25 cellular contexts compared by ENCODE assay signal in genomic region chr17:28392491-28392890, GRCh38. TPM values are rescaled to one million over a fixed set of nuclear protein-coding genes. Genes with fewer than 3 reads are reported as not detected.
"Had no signal": no experiment of that assay in that cellular context is flagged by ENCODE, and none has a peak within 500 bp of the region (broad histone marks: within the 10 kb centered on the region; RNA-seq: fewer than 3 reads in every experiment).

No MANE protein-coding gene starts in this region.

- H3K4me3 ChIP-seq: breast epithelium, gastrocnemius medialis, ovary, tibial artery had no signal

- H3K27ac ChIP-seq: breast epithelium, gastrocnemius medialis, ovary, tibial artery had no signal

- ATAC-seq: activated T-cell treated with anti-CD3 and anti-CD28 coated beads, Interleukin-2, amount 50 U/mL, for 72 hours; gastrocnemius medialis; natural killer cell; right cardiac atrium had no signal

- H3K9me3 ChIP-seq: breast epithelium, gastrocnemius medialis, ovary, tibial artery had no signal

- H3K36me3 ChIP-seq: breast epithelium, gastrocnemius medialis, ovary had no signal

- DNase-seq: activated CD4-positive, alpha-beta memory T cell treated with anti-CD3 and anti-CD28 coated beads for 36 hours; activated CD4-positive, alpha-beta T cell treated with anti-CD3 and anti-CD28 coated beads for 48 hours; activated effector memory CD4-positive, alpha-beta T cell treated with Interleukin-2 at 50 U/mL for 16 hours; activated naive CD4-positive, alpha-beta T cell treated with anti-CD3 and anti-CD28 coated beads for 36 hours; activated naive CD8-positive, alpha-beta T cell treated with anti-CD3 and anti-CD28 coated beads, Interleukin-2, amount 10 ng/mL, durations not matched to agents 7 days and 5 days; activated T-cell treated with anti-CD3 and anti-CD28 coated beads, Interleukin-2, amount 50 U/mL, for 72 hours; amniotic stem cell; cortex of kidney; erythroblast; gastrocnemius medialis; head of caudate nucleus; midbrain; natural killer cell; right cardiac atrium; stimulated activated CD4-positive, alpha-beta T cell treated with anti-CD3 and anti-CD28 coated beads, Interleukin-1b, Interleukin-23, amount 100 ng/mL, for 48 hours; T-helper 1 cell; T-helper 9 cell; tibial artery had no signal

- H3K27me3 ChIP-seq: breast epithelium, gastrocnemius medialis, ovary, tibial artery had no signal

- H3K4me1 ChIP-seq: breast epithelium, gastrocnemius medialis, tibial artery had no signal

RNA-seq across cellular contexts. Expression of gene VTN, which starts 22.4 kb away (rescaled TPM):
- total RNA-seq: activated CD4-positive, alpha-beta memory T cell treated with anti-CD3 and anti-CD28 coated beads for 36 hours; activated naive CD4-positive, alpha-beta T cell treated with anti-CD3 and anti-CD28 coated beads for 36 hours; natural killer cell had no signal
- polyA plus RNA-seq: keratinocyte had no signal

RNA-seq across cellular contexts. Expression of gene SEBOX, which starts 27.5 kb away (rescaled TPM):
- total RNA-seq: activated CD4-positive, alpha-beta memory T cell treated with anti-CD3 and anti-CD28 coated beads for 36 hours; activated naive CD4-positive, alpha-beta T cell treated with anti-CD3 and anti-CD28 coated beads for 36 hours; activated naive CD8-positive, alpha-beta T cell treated with anti-CD3 and anti-CD28 coated beads, Interleukin-2, amount 10 ng/mL, durations not matched to agents 7 days and 5 days; activated T-cell treated with anti-CD3 and anti-CD28 coated beads, Interleukin-2, amount 50 U/mL, for 72 hours; breast epithelium; gastrocnemius medialis; lung microvascular endothelial cell; natural killer cell; ovary; pulmonary artery endothelial cell; right cardiac atrium; skeletal muscle tissue; ureter had no signal
- polyA plus RNA-seq: keratinocyte, ovary, right cardiac atrium had no signal
